In genomic region chr6:151299009-151299408, GRCh38 we compare ENCODE assay signal across 1 cellular context.
TF ChIP-seq lines count a peak whose summit lies in the region.

No MANE protein-coding gene starts in this region.

TF ChIP-seq in IMR-90, 13 proteins besides CTCF, POLR2A, EP300 and RAD21 (continued from another document):
- no peak for TF ChIP-seq USF2 (IDR thresholded peaks at IDR 0.05; ENCODE audit: low read depth, low read length)
- no peak for TF ChIP-seq MXI1 (IDR thresholded peaks at IDR 0.05; ENCODE audit: borderline replicate concordance, low read depth, low read length)
